ENCODE assay signal across 8 cellular contexts in genomic region chr17:7262192-7263070, GRCh38. TPM values are rescaled to one million over a fixed set of nuclear protein-coding genes. Genes with fewer than 3 reads are reported as not detected.
DNase-seq lines count a peak whose midpoint lies in the region; ATAC-seq and TF ChIP-seq lines count a peak whose summit lies in the region.

A gene with protein sequence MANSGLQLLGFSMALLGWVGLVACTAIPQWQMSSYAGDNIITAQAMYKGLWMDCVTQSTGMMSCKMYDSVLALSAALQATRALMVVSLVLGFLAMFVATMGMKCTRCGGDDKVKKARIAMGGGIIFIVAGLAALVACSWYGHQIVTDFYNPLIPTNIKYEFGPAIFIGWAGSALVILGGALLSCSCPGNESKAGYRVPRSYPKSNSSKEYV (minus strand): TSS chr17:7262478. CDS start chr17:7262043, 435 bp downstream.

- DNase-seq in NCI-H1417 (lab: John Stamatoyannopoulos, UW) (peak; percentile 76 to 82 (median 79)), NCI-H1417 treated with DMSO at 0.1 percent for 48 hours (lab: John Stamatoyannopoulos, UW) (no peak), Panc1 (ENCODE audit: low read depth, low spot score) (no peak), fibroblast of villous mesenchyme (ENCODE audit: low read depth) (no peak)

- POLR2A ChIA-PET in Panc1 (lab: Charles Lee): interaction anchor here (0.7 kb wide), 1 partner anchor 29 kb away, joined by 11 read pairs; no protein-coding TSS in a partner anchor

- H3K9ac ChIP-seq in rectal smooth muscle tissue (ENCODE audit: low read length): peak within 1 kb of the TSS; percentile 84

- peaks cover 3% of the 10 kb centered on the region for H3K36me3 ChIP-seq in Panc1 (ENCODE audit: control insufficient read depth, insufficient read depth, low read length)
- peaks cover 6% of the 10 kb centered on the region for H3K36me3 ChIP-seq in rectal smooth muscle tissue (ENCODE audit: control insufficient read depth, insufficient read depth, low read length)

- CTCF ChIA-PET in Panc1 (lab: Charles Lee): no interaction called here

- peaks cover 22% of the 10 kb centered on the region for H3K4me1 ChIP-seq in Panc1 (ENCODE audit: control insufficient read depth, insufficient read depth, low read length)
- no peaks in the 10 kb centered on the region for H3K4me1 ChIP-seq in rectal smooth muscle tissue (ENCODE audit: control insufficient read depth, insufficient read depth, low read length)

- no peaks in the 10 kb centered on the region for H3K27me3 ChIP-seq in Panc1 (ENCODE audit: control insufficient read depth, insufficient read depth, low read length)
- peaks cover 12% of the 10 kb centered on the region for H3K27me3 ChIP-seq in rectal smooth muscle tissue (ENCODE audit: control insufficient read depth, insufficient read depth, low read length)

- H3K27ac ChIP-seq in Panc1 (ENCODE audit: low read length) (peak within 1 kb of the TSS; percentile 81), rectal smooth muscle tissue (ENCODE audit: low read depth, low read length) (no peak within 1 kb of the TSS)

- intact Hi-C loops in Panc1 (cut with micrococcal nuclease; ENCODE audit: unreplicated experiment): no loop called here

- no peaks in the 10 kb centered on the region for H3K9me3 ChIP-seq in Panc1 (ENCODE audit: control insufficient read depth, insufficient read depth, low read depth, low read length)

- TF ChIP-seq CTCF in Panc1 (IDR thresholded peaks at IDR 0.05) (no peak), fibroblast of villous mesenchyme (IDR thresholded peaks at IDR 0.05; ENCODE audit: insufficient read depth, low read depth, low read length) (no peak)

- in situ Hi-C loops in Panc1 (cut with HindIII; ENCODE audit: low pct_unique_long_range_greater_than_20kb, low sequenced_read_pairs): no loop called here

- H3K4me3 ChIP-seq in Panc1 (ENCODE audit: low read depth in 2 of 2, low read length in 2 of 2) (peak within 1 kb of the TSS; percentile 50 to 65), fibroblast of villous mesenchyme (ENCODE audit: low read depth, low read length) (peak within 1 kb of the TSS; percentile 56), rectal smooth muscle tissue (ENCODE audit: low read length) (peak within 1 kb of the TSS; percentile 57)

- TSS peak; percentile 90 for BruUV-seq in Panc1 (replicated peaks; lab: Mats Ljungman, UMichigan)

- no peak; the same call in 1 of the 2 replicates for ATAC-seq in Panc1
- no peak for ATAC-seq in GM18498 (IDR thresholded peaks at IDR 0.05; ENCODE audit: unreplicated experiment)
- no peak for ATAC-seq in HG03571 (IDR thresholded peaks at IDR 0.05; ENCODE audit: unreplicated experiment)
- no peak for ATAC-seq in HG02610 (IDR thresholded peaks at IDR 0.05; ENCODE audit: unreplicated experiment)

RNA-seq across cellular contexts. Expression of the gene that starts here (rescaled TPM):
- total RNA-seq in Panc1 (2021; ENCODE audit: unreplicated experiment) (43.1 TPM), fibroblast of villous mesenchyme (2.9 and 5.2 TPM in 2 replicates)
- 75.3 TPM for polyA plus RNA-seq in Panc1 (2012; ENCODE audit: insufficient read length)

Comparison
In these comparisons a context has a peak if more than half of its experiments do, and no peak if none do; other contexts are left out.
1. DNase-seq: peak in NCI-H1417 (3 of 3); none in NCI-H1417 treated with DMSO at 0.1 percent for 48 hours (single experiment), Panc1 (single experiment) and fibroblast of villous mesenchyme (single experiment).
2. Peak in every context shown above with its lines, with median percentiles within 50 percentile points of each other: H3K4me3 ChIP-seq.